In genomic region chr3:149235599-149236424, GRCh38 we compare ENCODE assay signal across 16 cellular contexts. TPM values are rescaled to one million over a fixed set of nuclear protein-coding genes. Genes with fewer than 3 reads are reported as not detected.
"Had no signal": no experiment of that assay in that cellular context is flagged by ENCODE, and none has a peak within 500 bp of the region (broad histone marks: within the 10 kb centered on the region; RNA-seq: fewer than 3 reads in every experiment).

No MANE protein-coding gene starts in this region.

- H3K9me3 ChIP-seq: lower lobe of right lung, vagina had no signal

- H3K27ac ChIP-seq: epithelial cell of prostate, lower lobe of right lung, parathyroid adenoma, vagina had no signal

- H3K36me3 ChIP-seq: lower lobe of right lung, vagina had no signal

- H3K4me1 ChIP-seq: parathyroid adenoma, vagina had no signal

- H3K9ac ChIP-seq: parathyroid adenoma had no signal

- H3K79me2 ChIP-seq: parathyroid adenoma had no signal

- H3K4me3 ChIP-seq: lower lobe of right lung, vagina had no signal

- H3K27me3 ChIP-seq: vagina had no signal

- H2AFZ ChIP-seq: parathyroid adenoma had no signal

- DNase-seq: activated CD4-positive, alpha-beta T cell treated with anti-CD3 and anti-CD28 coated beads for 1 hour; activated CD4-positive, alpha-beta T cell treated with anti-CD3 and anti-CD28 coated beads, Interleukin-2, amount 50 U/mL, for 4 hours; activated naive CD4-positive, alpha-beta T cell treated with anti-CD3 and anti-CD28 coated beads, Interleukin-2, amount 10 ng/mL, durations not matched to agents 7 days and 5 days; foreskin melanocyte; head of caudate nucleus; lower lobe of right lung; midbrain; T1000 had no signal

RNA-seq across cellular contexts. Expression of gene CP, which starts 14.2 kb away (rescaled TPM):
- total RNA-seq: activated T-helper 2 cell treated with anti-CD3 and anti-CD28 coated beads, Interferon-gamma antibody, Interleukin-2, Interleukin-4, amounts not matched to agents 10 μg/mL and 5 μg/mL and 100 μg/mL, durations not matched to agents 14 hours and 24 hours and 36 hours; chondrocyte; dermis microvascular lymphatic vessel endothelial cell; fibroblast of lung; myocyte had no signal
